23 cellular contexts compared by ENCODE assay signal in genomic region chr17:67548693-67549092, GRCh38.
"Had no signal": no experiment of that assay in that cellular context is flagged by ENCODE, and none has a peak within 500 bp of the region (broad histone marks: within the 10 kb centered on the region; RNA-seq: fewer than 3 reads in every experiment).

No MANE protein-coding gene starts in this region.

- H3K27ac Mint-ChIP-seq: activated B cell treated with CpG ODN at 0.5 μM for 24 hours; activated T-helper 1 cell treated with anti-CD3 and anti-CD28 coated beads, Interleukin-12 subunit alpha, Interleukin-12 subunit beta, Interleukin-2, Interleukin-4 antibody, amounts not matched to agents 30 ng/mL and 10 ng/mL and 1 ng/mL, durations not matched to agents 14 hours and 24 hours and 36 hours; memory B cell; T-helper 1 cell treated with Interleukin-12 subunit alpha and Interleukin-12 subunit beta and Interleukin-4 antibody, amounts not matched to agents 30 μg/mL and 1 μg/mL, for 36 hours had no signal

- H3K27me3 Mint-ChIP-seq: activated B cell treated with CpG ODN at 0.5 μM for 24 hours; activated CD4-positive, alpha-beta T cell treated with anti-CD3 and anti-CD28 coated beads for 36 hours; memory B cell had no signal

- H3K4me3 Mint-ChIP-seq: activated B cell treated with CpG ODN at 0.5 μM for 24 hours; activated CD4-positive, alpha-beta T cell treated with anti-CD3 and anti-CD28 coated beads for 36 hours; activated T-helper 1 cell treated with anti-CD3 and anti-CD28 coated beads, Interleukin-12 subunit alpha, Interleukin-12 subunit beta, Interleukin-2, Interleukin-4 antibody, amounts not matched to agents 30 ng/mL and 10 ng/mL and 1 ng/mL, durations not matched to agents 14 hours and 24 hours and 36 hours; memory B cell; neural crest cell; T-helper 1 cell treated with Interleukin-12 subunit alpha and Interleukin-12 subunit beta and Interleukin-4 antibody, amounts not matched to agents 30 μg/mL and 1 μg/mL, for 36 hours had no signal

- H3K36me3 ChIP-seq: cardiac muscle cell, sigmoid colon, SJSA1, upper lobe of left lung had no signal

- ATAC-seq: activated CD4-positive, alpha-beta T cell treated with anti-CD3 and anti-CD28 coated beads for 36 hours; esophagus mucosa; left cardiac atrium had no signal

- H3K4me1 Mint-ChIP-seq: neural crest cell had no signal

- DNase-seq: activated B cell treated with CpG ODN at 0.5 μM for 24 hours; activated CD4-positive, alpha-beta T cell treated with anti-CD3 and anti-CD28 coated beads for 36 hours; activated CD4-positive, alpha-beta T cell treated with anti-CD3 and anti-CD28 coated beads, Interleukin-2, amount 50 U/mL, for 4 hours; activated CD8-positive, alpha-beta memory T cell treated with anti-CD3 and anti-CD28 coated beads, Interleukin-2, amount 50 U/mL, for 48 hours; foreskin melanocyte; glutamatergic neuron; hippocampal formation; left cardiac atrium; occipital lobe; posterior cingulate gyrus; stimulated activated CD4-positive, alpha-beta T cell treated with anti-CD3 and anti-CD28 coated beads, Interleukin-2, amount 100 ng/mL, for 48 hours; stimulated activated CD8-positive, alpha-beta memory T cell treated with anti-CD3 and anti-CD28 coated beads, Interleukin-4, amount 100 ng/mL, for 48 hours; stimulated activated naive CD4-positive, alpha-beta T cell; T1000; upper lobe of left lung had no signal

- H3K27me3 ChIP-seq: cardiac muscle cell, sigmoid colon, SJSA1, upper lobe of left lung had no signal

- H3K9me3 ChIP-seq: sigmoid colon, SJSA1, upper lobe of left lung had no signal

- H3K4me1 ChIP-seq: SJSA1 had no signal

- H3K9me3 Mint-ChIP-seq: activated B cell treated with CpG ODN at 0.5 μM for 24 hours; activated T-helper 1 cell treated with anti-CD3 and anti-CD28 coated beads, Interleukin-12 subunit alpha, Interleukin-12 subunit beta, Interleukin-2, Interleukin-4 antibody, amounts not matched to agents 30 ng/mL and 10 ng/mL and 1 ng/mL, durations not matched to agents 14 hours and 24 hours and 36 hours; memory B cell; neural crest cell; T-helper 1 cell treated with Interleukin-12 subunit alpha and Interleukin-12 subunit beta and Interleukin-4 antibody, amounts not matched to agents 30 μg/mL and 1 μg/mL, for 36 hours had no signal

- H3K27ac ChIP-seq: cardiac muscle cell, sigmoid colon, SJSA1, upper lobe of left lung had no signal

- H3K4me3 ChIP-seq: cardiac muscle cell, sigmoid colon, SJSA1, upper lobe of left lung had no signal
